ENCODE assay signal across 9 cellular contexts in the genomic region with DNA sequence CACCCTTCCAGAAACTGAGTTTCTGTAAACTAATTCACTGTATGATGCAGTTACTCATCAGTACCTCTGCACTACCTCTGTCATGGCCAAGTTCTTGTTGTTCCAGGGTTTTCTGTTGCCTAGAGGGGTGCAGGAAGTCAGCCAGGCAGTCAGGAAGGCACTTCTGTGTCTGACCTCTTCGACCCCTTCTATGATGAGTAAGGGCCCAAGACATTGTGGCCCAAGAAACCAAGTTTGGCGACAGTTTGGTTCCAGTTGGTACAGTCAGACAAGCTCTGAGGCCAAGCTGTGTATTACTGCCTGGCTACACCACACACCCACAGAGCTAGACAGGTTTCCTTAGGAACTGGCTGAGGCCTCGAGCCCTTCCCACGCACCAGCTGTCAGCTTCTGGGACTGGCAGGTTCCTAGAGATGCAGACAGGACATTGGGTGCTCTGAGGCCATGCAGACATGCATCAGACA. TPM values are rescaled to one million over a fixed set of nuclear protein-coding genes. Genes with fewer than 3 reads are reported as not detected.
A peak's percentile ranks its signal among the peaks of the same experiment; 100 is the strongest.
DNase-seq lines count a peak whose midpoint lies in the region; ATAC-seq and TF ChIP-seq lines count a peak whose summit lies in the region.
"Had no signal": no experiment of that assay in that cellular context is flagged by ENCODE, and none has a peak within 500 bp of the region (broad histone marks: within the 10 kb centered on the region; RNA-seq: fewer than 3 reads in every experiment).

No MANE protein-coding gene starts in this region.

- peaks cover 7 to 15% (median 14%) of the 10 kb centered on the region in 3 donors for H3K4me1 Mint-ChIP-seq in IgD-negative memory B cell

- H3K4me3 Mint-ChIP-seq in IgD-negative memory B cell, result no peak overlapping the region
- H3K4me3 Mint-ChIP-seq: dendritic cell treated with granulocyte-macrophage colony-stimulating factor and Interleukin-4, amounts not matched to agents 40 ng/mL and 50 ng/mL, for 4 days had no signal

- no peaks in the 10 kb centered on the region for H3K27me3 Mint-ChIP-seq in IgD-negative memory B cell

- peak overlapping the region in 2 of 3 donors; percentile 8 to 73 for H3K27ac Mint-ChIP-seq in IgD-negative memory B cell
- H3K27ac Mint-ChIP-seq: dendritic cell treated with granulocyte-macrophage colony-stimulating factor and Interleukin-4, amounts not matched to agents 40 ng/mL and 50 ng/mL, for 4 days had no signal

- TF ChIP-seq CTCF in cardiac fibroblast (IDR thresholded peaks at IDR 0.05; ENCODE audit: low read depth, low read length), result no peak
- TF ChIP-seq CTCF in omental fat pad (IDR thresholded peaks at IDR 0.05), result no peak

- no peaks in the 10 kb centered on the region for H3K9me3 Mint-ChIP-seq in IgD-negative memory B cell
- H3K9me3 Mint-ChIP-seq: dendritic cell treated with granulocyte-macrophage colony-stimulating factor and Interleukin-4, amounts not matched to agents 40 ng/mL and 50 ng/mL, for 4 days had no signal

- ATAC-seq in omental fat pad (ENCODE audit: low FRiP score) (peak; percentile 72), HG03442 (IDR thresholded peaks at IDR 0.05; ENCODE audit: unreplicated experiment) (no peak)

- peak; percentile 85 for DNase-seq in EH (ENCODE audit: low read depth)
- peak; percentile 51 to 60 for DNase-seq in cardiac fibroblast (ENCODE audit: low read depth in 2 of 2)
- DNase-seq in omental fat pad (ENCODE audit: low spot score), result no peak
- DNase-seq in HPDE6-E6E7 (ENCODE audit: extremely low spot score), result no peak
- no peak for DNase-seq in GOT3 (lab: John Stamatoyannopoulos, UW)
- DNase-seq in hippocampal formation (lab: John Stamatoyannopoulos, UW), result no peak

- H3K36me3 Mint-ChIP-seq in IgD-negative memory B cell, result peaks cover 2% of the 10 kb centered on the region

- no peak overlapping the region for H3K4me3 ChIP-seq in cardiac fibroblast (replicated peaks in 1 of 2; ENCODE audit: low read depth in 2 of 2, low read length in 2 of 2)

RNA-seq across cellular contexts. Expression of a gene that starts 41.2 kb away (rescaled TPM):
- polyA plus RNA-seq in IgD-negative memory B cell, result 26.1 TPM
- 10 to 100 TPM; 29.3 to 52.2 (median 42.2) TPM for total RNA-seq in omental fat pad

Comparison
In these comparisons a context has a peak if more than half of its experiments do, and no peak if none do; other contexts are left out.
1. DNase-seq: peak in EH (single experiment) and cardiac fibroblast (2 of 2); none in omental fat pad (single experiment), HPDE6-E6E7 (single experiment), GOT3 (single experiment) and hippocampal formation (0 of 2).